1 cellular context compared by ENCODE assay signal in the genomic region with DNA sequence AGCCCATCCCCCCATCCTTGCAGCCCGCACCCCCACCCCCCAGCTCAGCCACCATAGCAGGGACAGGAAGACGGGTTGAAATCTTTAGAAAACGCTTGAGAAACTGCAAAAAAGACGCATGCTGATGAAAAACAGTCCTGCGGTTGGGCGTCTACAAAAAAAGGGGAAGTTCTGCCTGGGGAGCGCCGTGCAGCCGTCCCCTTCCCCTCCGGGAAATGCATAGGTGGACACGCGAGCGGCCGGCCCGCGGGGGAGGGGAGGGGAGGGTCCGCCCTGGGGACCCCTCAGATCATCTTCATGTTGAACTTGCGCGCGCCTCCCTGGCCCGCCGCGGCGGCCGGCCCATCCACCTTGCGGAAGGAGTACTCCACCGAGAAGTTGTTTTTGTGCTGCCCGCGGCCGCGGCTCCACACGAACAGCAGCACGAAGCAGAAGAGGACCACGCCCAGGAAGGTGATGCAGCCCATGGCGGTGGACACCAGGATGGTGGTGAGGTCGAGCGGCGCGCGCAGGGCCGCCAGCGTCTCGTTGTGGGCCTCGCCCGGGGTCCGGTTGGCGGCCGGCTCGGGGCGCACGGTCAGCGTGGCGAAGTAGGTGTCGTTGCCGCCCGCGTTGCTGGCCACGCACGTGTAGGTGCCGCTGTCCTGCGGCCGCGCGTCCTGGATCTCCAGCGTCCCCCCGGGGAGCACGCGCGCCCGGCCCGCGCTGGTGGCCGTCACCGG.
TF ChIP-seq lines count a peak whose summit lies in the region.

No MANE protein-coding gene starts in this region.

TF ChIP-seq in GM12878, 131 proteins besides CTCF, POLR2A, EP300 and RAD21 (continued from another document):
- TF ChIP-seq BMI1 (IDR thresholded peaks at IDR 0.05; ENCODE audit: borderline replicate concordance): no peak
- TF ChIP-seq, protein P1, sequence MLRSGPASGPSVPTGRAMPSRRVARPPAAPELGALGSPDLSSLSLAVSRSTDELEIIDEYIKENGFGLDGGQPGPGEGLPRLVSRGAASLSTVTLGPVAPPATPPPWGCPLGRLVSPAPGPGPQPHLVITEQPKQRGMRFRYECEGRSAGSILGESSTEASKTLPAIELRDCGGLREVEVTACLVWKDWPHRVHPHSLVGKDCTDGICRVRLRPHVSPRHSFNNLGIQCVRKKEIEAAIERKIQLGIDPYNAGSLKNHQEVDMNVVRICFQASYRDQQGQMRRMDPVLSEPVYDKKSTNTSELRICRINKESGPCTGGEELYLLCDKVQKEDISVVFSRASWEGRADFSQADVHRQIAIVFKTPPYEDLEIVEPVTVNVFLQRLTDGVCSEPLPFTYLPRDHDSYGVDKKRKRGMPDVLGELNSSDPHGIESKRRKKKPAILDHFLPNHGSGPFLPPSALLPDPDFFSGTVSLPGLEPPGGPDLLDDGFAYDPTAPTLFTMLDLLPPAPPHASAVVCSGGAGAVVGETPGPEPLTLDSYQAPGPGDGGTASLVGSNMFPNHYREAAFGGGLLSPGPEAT (IDR thresholded peaks at IDR 0.05; ENCODE audit: low read depth): 0 out of 2 replicates have a peak, but pooled peaks have one; percentile 9
- no peak for TF ChIP-seq FOXK2 (IDR thresholded peaks at IDR 0.05)
- TF ChIP-seq, protein P2, sequence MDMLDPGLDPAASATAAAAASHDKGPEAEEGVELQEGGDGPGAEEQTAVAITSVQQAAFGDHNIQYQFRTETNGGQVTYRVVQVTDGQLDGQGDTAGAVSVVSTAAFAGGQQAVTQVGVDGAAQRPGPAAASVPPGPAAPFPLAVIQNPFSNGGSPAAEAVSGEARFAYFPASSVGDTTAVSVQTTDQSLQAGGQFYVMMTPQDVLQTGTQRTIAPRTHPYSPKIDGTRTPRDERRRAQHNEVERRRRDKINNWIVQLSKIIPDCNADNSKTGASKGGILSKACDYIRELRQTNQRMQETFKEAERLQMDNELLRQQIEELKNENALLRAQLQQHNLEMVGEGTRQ (IDR thresholded peaks at IDR 0.05; ENCODE audit: borderline replicate concordance, low read depth, low read length): no peak
- peak; percentile 46 for TF ChIP-seq MEF2B (IDR thresholded peaks at IDR 0.05; ENCODE audit: partially characterized antibody, poor library complexity, severe bottlenecking)
- no peak for TF ChIP-seq SMAD1 (IDR thresholded peaks at IDR 0.05; ENCODE audit: low read depth, partially characterized antibody)
- TF ChIP-seq, protein P3, sequence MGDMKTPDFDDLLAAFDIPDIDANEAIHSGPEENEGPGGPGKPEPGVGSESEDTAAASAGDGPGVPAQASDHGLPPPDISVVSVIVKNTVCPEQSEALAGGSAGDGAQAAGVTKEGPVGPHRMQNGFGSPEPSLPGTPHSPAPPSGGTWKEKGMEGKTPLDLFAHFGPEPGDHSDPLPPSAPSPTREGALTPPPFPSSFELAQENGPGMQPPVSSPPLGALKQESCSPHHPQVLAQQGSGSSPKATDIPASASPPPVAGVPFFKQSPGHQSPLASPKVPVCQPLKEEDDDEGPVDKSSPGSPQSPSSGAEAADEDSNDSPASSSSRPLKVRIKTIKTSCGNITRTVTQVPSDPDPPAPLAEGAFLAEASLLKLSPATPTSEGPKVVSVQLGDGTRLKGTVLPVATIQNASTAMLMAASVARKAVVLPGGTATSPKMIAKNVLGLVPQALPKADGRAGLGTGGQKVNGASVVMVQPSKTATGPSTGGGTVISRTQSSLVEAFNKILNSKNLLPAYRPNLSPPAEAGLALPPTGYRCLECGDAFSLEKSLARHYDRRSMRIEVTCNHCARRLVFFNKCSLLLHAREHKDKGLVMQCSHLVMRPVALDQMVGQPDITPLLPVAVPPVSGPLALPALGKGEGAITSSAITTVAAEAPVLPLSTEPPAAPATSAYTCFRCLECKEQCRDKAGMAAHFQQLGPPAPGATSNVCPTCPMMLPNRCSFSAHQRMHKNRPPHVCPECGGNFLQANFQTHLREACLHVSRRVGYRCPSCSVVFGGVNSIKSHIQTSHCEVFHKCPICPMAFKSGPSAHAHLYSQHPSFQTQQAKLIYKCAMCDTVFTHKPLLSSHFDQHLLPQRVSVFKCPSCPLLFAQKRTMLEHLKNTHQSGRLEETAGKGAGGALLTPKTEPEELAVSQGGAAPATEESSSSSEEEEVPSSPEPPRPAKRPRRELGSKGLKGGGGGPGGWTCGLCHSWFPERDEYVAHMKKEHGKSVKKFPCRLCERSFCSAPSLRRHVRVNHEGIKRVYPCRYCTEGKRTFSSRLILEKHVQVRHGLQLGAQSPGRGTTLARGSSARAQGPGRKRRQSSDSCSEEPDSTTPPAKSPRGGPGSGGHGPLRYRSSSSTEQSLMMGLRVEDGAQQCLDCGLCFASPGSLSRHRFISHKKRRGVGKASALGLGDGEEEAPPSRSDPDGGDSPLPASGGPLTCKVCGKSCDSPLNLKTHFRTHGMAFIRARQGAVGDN (IDR thresholded peaks at IDR 0.05): no peak
- TF ChIP-seq EED (IDR thresholded peaks at IDR 0.05; ENCODE audit: low read depth): peak; percentile 67; the same call in 1 of the 2 replicates
- TF ChIP-seq SRF (IDR thresholded peaks at IDR 0.05; ENCODE audit: low read depth in 2 of 2, low read length in 2 of 2): 0 out of 4 replicates have a peak, but pooled peaks of 1 of the 2 experiments have one; percentile 15
- TF ChIP-seq, protein P4, sequence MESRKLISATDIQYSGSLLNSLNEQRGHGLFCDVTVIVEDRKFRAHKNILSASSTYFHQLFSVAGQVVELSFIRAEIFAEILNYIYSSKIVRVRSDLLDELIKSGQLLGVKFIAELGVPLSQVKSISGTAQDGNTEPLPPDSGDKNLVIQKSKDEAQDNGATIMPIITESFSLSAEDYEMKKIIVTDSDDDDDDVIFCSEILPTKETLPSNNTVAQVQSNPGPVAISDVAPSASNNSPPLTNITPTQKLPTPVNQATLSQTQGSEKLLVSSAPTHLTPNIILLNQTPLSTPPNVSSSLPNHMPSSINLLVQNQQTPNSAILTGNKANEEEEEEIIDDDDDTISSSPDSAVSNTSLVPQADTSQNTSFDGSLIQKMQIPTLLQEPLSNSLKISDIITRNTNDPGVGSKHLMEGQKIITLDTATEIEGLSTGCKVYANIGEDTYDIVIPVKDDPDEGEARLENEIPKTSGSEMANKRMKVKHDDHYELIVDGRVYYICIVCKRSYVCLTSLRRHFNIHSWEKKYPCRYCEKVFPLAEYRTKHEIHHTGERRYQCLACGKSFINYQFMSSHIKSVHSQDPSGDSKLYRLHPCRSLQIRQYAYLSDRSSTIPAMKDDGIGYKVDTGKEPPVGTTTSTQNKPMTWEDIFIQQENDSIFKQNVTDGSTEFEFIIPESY (IDR thresholded peaks at IDR 0.05): no peak
- peak; percentile 65 for TF ChIP-seq MYC (IDR thresholded peaks at IDR 0.05; ENCODE audit: insufficient read depth, insufficient read length, insufficient replicate concordance, low read length, severe bottlenecking)
- TF ChIP-seq CREM (IDR thresholded peaks at IDR 0.05; ENCODE audit: low read depth): peak; percentile 79
- peak; percentile 64 to 78; a peak in 3 of 4 replicates for TF ChIP-seq BHLHE40 (IDR thresholded peaks at IDR 0.05; ENCODE audit: borderline replicate concordance in 1 of 2, low read depth in 2 of 2, low read length in 1 of 2)
- peak; percentile 40 for TF ChIP-seq SP1 (IDR thresholded peaks at IDR 0.05; ENCODE audit: low read depth, low read length)
- TF ChIP-seq LARP7 (IDR thresholded peaks at IDR 0.05): 0 out of 2 replicates have a peak, but pooled peaks have one; percentile 70
- TF ChIP-seq RAD51 (IDR thresholded peaks at IDR 0.05): no peak
- TF ChIP-seq POU2F2 (IDR thresholded peaks at IDR 0.05; ENCODE audit: borderline replicate concordance, low read depth, low read length): peak; percentile 45; the same call in 1 of the 3 replicates
- no peak for TF ChIP-seq PAX8 (IDR thresholded peaks at IDR 0.05)
- no peak for TF ChIP-seq PML (IDR thresholded peaks at IDR 0.05; ENCODE audit: low read length)
- TF ChIP-seq SIN3A (IDR thresholded peaks at IDR 0.05; ENCODE audit: low read depth, low read length): no peak
- TF ChIP-seq, protein P5, sequence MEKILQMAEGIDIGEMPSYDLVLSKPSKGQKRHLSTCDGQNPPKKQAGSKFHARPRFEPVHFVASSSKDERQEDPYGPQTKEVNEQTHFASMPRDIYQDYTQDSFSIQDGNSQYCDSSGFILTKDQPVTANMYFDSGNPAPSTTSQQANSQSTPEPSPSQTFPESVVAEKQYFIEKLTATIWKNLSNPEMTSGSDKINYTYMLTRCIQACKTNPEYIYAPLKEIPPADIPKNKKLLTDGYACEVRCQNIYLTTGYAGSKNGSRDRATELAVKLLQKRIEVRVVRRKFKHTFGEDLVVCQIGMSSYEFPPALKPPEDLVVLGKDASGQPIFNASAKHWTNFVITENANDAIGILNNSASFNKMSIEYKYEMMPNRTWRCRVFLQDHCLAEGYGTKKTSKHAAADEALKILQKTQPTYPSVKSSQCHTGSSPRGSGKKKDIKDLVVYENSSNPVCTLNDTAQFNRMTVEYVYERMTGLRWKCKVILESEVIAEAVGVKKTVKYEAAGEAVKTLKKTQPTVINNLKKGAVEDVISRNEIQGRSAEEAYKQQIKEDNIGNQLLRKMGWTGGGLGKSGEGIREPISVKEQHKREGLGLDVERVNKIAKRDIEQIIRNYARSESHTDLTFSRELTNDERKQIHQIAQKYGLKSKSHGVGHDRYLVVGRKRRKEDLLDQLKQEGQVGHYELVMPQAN (conservative IDR thresholded peaks at IDR 0.05): 0 out of 2 replicates have a peak, but pooled peaks have one; percentile 51
- TF ChIP-seq, protein P6, sequence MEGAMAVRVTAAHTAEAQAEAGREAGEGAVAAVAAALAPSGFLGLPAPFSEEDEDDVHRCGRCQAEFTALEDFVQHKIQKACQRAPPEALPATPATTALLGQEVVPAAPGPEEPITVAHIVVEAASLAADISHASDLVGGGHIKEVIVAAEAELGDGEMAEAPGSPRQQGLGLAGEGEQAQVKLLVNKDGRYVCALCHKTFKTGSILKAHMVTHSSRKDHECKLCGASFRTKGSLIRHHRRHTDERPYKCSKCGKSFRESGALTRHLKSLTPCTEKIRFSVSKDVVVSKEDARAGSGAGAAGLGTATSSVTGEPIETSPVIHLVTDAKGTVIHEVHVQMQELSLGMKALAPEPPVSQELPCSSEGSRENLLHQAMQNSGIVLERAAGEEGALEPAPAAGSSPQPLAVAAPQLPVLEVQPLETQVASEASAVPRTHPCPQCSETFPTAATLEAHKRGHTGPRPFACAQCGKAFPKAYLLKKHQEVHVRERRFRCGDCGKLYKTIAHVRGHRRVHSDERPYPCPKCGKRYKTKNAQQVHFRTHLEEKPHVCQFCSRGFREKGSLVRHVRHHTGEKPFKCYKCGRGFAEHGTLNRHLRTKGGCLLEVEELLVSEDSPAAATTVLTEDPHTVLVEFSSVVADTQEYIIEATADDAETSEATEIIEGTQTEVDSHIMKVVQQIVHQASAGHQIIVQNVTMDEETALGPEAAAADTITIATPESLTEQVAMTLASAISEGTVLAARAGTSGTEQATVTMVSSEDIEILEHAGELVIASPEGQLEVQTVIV (IDR thresholded peaks at IDR 0.05; ENCODE audit: borderline replicate concordance, partially characterized antibody): no peak
- no peak for TF ChIP-seq CBX5 (IDR thresholded peaks at IDR 0.05; ENCODE audit: low read depth)
- TF ChIP-seq NFXL1 (IDR thresholded peaks at IDR 0.05; ENCODE audit: borderline replicate concordance): no peak
- no peak for TF ChIP-seq SMARCA5 (IDR thresholded peaks at IDR 0.05)
- peak; percentile 35; the same call in 1 of the 2 replicates for TF ChIP-seq YY1 (IDR thresholded peaks at IDR 0.05; ENCODE audit: low read depth, low read length)
- peak; percentile 60 to 69 for TF ChIP-seq IKZF2 (IDR thresholded peaks at IDR 0.05)
- TF ChIP-seq ATF7 (IDR thresholded peaks at IDR 0.05; ENCODE audit: low read depth): peak; percentile 31; the same call in 1 of the 2 replicates
- 0 out of 2 replicates have a peak, but pooled peaks have one; percentile 19 for TF ChIP-seq TCF12 (IDR thresholded peaks at IDR 0.05; ENCODE audit: low read depth, low read length)
- TF ChIP-seq, protein P7, sequence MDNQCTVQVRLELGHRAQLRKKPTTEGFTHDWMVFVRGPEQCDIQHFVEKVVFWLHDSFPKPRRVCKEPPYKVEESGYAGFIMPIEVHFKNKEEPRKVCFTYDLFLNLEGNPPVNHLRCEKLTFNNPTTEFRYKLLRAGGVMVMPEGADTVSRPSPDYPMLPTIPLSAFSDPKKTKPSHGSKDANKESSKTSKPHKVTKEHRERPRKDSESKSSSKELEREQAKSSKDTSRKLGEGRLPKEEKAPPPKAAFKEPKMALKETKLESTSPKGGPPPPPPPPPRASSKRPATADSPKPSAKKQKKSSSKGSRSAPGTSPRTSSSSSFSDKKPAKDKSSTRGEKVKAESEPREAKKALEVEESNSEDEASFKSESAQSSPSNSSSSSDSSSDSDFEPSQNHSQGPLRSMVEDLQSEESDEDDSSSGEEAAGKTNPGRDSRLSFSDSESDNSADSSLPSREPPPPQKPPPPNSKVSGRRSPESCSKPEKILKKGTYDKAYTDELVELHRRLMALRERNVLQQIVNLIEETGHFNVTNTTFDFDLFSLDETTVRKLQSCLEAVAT (IDR thresholded peaks at IDR 0.05): peak; percentile 61
- peak; percentile 93 for TF ChIP-seq GATAD2B (conservative IDR thresholded peaks at IDR 0.05; ENCODE audit: low read depth)
- peak; percentile 51; the same call in 1 of the 2 replicates for TF ChIP-seq FOXM1 (IDR thresholded peaks at IDR 0.05; ENCODE audit: low read depth, low read length)
- peak; percentile 58; the same call in 1 of the 2 replicates for TF ChIP-seq NR2F1 (conservative IDR thresholded peaks at IDR 0.05)
- no peak for TF ChIP-seq RB1 (IDR thresholded peaks at IDR 0.05; ENCODE audit: borderline replicate concordance)
- peak; percentile 82 for TF ChIP-seq SPI1 (IDR thresholded peaks at IDR 0.05; ENCODE audit: borderline replicate concordance, insufficient read depth, low read depth, low read length)
- TF ChIP-seq IKZF1 (conservative IDR thresholded peaks at IDR 0.05): peak; percentile 58
